ENCODE assay signal across 8 cellular contexts in the genomic region with DNA sequence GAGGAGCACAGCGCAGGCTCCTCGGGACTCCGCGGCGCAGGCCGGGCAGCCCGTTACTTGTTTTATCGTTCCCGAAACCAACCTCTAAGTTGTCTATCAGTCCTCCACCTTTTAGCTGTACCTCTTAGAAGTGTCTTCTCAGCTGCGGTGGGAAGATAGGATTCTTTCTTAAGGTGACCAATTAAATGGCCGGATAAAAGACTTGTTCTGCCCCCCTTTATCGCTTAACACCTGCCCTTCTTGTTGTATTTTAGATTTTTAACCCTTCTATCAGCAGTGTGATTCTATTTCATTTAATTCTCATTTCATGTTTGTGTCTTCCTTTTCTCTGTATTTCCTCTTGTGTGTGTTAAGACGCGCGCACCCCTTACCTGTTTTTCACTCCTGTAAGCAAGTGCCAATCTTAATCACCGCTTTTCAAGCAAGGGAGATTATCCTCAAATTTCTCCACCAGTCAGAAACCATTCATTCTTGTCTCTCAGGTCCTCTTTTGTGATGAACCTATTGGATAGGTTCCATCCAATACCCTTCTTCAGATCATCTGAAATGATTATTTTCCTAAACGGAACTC. TPM values are rescaled to one million over a fixed set of nuclear protein-coding genes. Genes with fewer than 3 reads are reported as not detected.
DNase-seq lines count a peak whose midpoint lies in the region; ATAC-seq and TF ChIP-seq lines count a peak whose summit lies in the region.

No MANE protein-coding gene starts in this region.

- H3K4me3 Mint-ChIP-seq in MCF 10A (ENCODE audit: unreplicated experiment): peak overlapping the region; percentile 93

- POLR2A ChIA-PET in MCF 10A (lab: Yijun Ruan, JAX): interaction anchor here (0.7 to 5.5 kb wide), 12 partner anchors 11 to 535 kb away, joined by 3 to 82 read pairs (median 3); a partner anchor contains a TSS

- DNase-seq in DMS53 (lab: John Stamatoyannopoulos, UW) (peak; percentile 48), DMS53 treated with DMSO at 0.1 percent for 48 hours (lab: John Stamatoyannopoulos, UW; ENCODE audit: unreplicated experiment) (no peak), NB4 (ENCODE audit: low read depth) (no peak), MCF 10A (ENCODE audit: unreplicated experiment) (peak; percentile 27), mucosa of descending colon (no peak), middle frontal gyrus (ENCODE audit: extremely low spot score, low spot score) (no peak)

- intact Hi-C loops in MCF 10A (cut with micrococcal nuclease) (loop anchor here (1.0 kb wide), 2 partner anchors 34 to 250 kb away; a partner anchor contains a TSS), mucosa of descending colon (cut with DNase I, micrococcal nuclease) (no loop called here)

- ATAC-seq in GM21619 (IDR thresholded peaks at IDR 0.05; ENCODE audit: unreplicated experiment) (peak; percentile 51), mucosa of descending colon (no peak), esophagus mucosa (no peak)

- no peaks in the 10 kb centered on the region for H3K9me3 ChIP-seq in mucosa of descending colon

- peaks cover 8% of the 10 kb centered on the region for H3K4me1 ChIP-seq in mucosa of descending colon (ENCODE audit: low read depth)

- peaks cover 14% of the 10 kb centered on the region for H3K36me3 Mint-ChIP-seq in MCF 10A (ENCODE audit: insufficient read depth, unreplicated experiment)

- TF ChIP-seq POLR2A in NB4 (IDR thresholded peaks at IDR 0.05; ENCODE audit: extremely low read depth, insufficient read length): no peak

- peak overlapping the region; percentile 88 for H3K4me3 ChIP-seq in NB4 (ENCODE audit: low read depth, low read length)
- H3K4me3 ChIP-seq in mucosa of descending colon: peak overlapping the region; percentile 37

- H3K36me3 ChIP-seq in mucosa of descending colon (ENCODE audit: low read depth): no peaks in the 10 kb centered on the region

- BruUV-seq in MCF 10A (replicated peaks; lab: Mats Ljungman, UMichigan): TSS peak; percentile 59

- H3K27ac Mint-ChIP-seq in MCF 10A (ENCODE audit: low read depth, unreplicated experiment): peak overlapping the region; percentile 92

- TF ChIP-seq CTCF in NB4 (IDR thresholded peaks at IDR 0.05; ENCODE audit: low read depth, low read length) (no peak), MCF 10A (IDR thresholded peaks at IDR 0.05; ENCODE audit: unreplicated experiment) (no peak), mucosa of descending colon (IDR thresholded peaks at IDR 0.05) (no peak)

- peaks cover 20% of the 10 kb centered on the region for H3K4me1 Mint-ChIP-seq in MCF 10A (ENCODE audit: insufficient read depth, unreplicated experiment)

- H3K27me3 Mint-ChIP-seq in MCF 10A (ENCODE audit: insufficient read depth, unreplicated experiment): no peaks in the 10 kb centered on the region

- CTCF ChIA-PET in MCF 10A (lab: Yijun Ruan, JAX): interaction anchor here (0.6 to 10.9 kb wide), 6 partner anchors 13 to 1092 kb away, joined by 3 to 104 read pairs (median 3); no protein-coding TSS in a partner anchor

- H3K9me3 Mint-ChIP-seq in MCF 10A (ENCODE audit: unreplicated experiment): no peaks in the 10 kb centered on the region

RNA-seq across cellular contexts. Expression of a gene that starts 0.3 kb away (rescaled TPM):
- total RNA-seq in MCF 10A (2022) (27.7 and 28.7 TPM in 2 replicates), mucosa of descending colon (1 to 10 TPM in 2 of 3 donors, under 1 TPM in 1; 0.84 to 9.7 (median 2.9) TPM), esophagus mucosa (6.1 TPM)

RNA-seq across cellular contexts. Expression of a gene that starts 22.8 kb away (rescaled TPM):
- total RNA-seq in MCF 10A (2022) (14.3 and 17.6 TPM in 2 replicates), mucosa of descending colon (10 to 100 TPM; 27.1 to 35.1 (median 31.2) TPM), esophagus mucosa (17.1 TPM)

RNA-seq across cellular contexts. Expression of a gene that starts 57.4 kb away (rescaled TPM):
- total RNA-seq in MCF 10A (2022) (0.77 and 0.86 TPM in 2 replicates), mucosa of descending colon (1 to 10 TPM in 1 of 3 donors, under 1 TPM in 1, not detected in 1; 0.65 to 1.4 TPM), esophagus mucosa (0.28 TPM)

Comparison
In these comparisons a context has a peak if more than half of its experiments do, and no peak if none do; other contexts are left out.
1. DNase-seq: peak in DMS53 (single experiment) and MCF 10A (single experiment); none in DMS53 treated with DMSO at 0.1 percent for 48 hours (single experiment), NB4 (single experiment), mucosa of descending colon (0 of 3) and middle frontal gyrus (single experiment).